Comparison of ENCODE assay signal across 20 cellular contexts in the genomic region with DNA sequence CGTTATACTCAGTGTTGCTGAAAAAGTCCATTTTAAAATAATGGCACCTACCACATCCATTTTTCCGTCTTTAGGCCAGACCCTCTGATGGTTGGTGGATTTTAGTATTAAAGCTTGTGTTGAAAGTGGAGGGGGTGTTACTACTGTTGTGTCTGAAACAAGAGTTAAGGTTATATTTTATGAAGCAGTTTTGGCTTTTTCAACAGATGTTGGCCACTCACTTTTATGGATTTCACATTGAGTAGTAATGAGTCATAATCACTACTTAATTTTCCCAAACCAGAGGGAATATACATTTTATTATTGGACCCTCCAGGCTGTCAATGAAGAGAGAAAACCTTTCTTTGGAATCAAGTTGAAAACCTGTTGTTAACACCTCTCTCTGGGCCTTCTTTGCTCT.
DNase-seq lines count a peak whose midpoint lies in the region; ATAC-seq, FAIRE-seq and TF ChIP-seq lines count a peak whose summit lies in the region.
"Had no signal": no experiment of that assay in that cellular context is flagged by ENCODE, and none has a peak within 500 bp of the region (broad histone marks: within the 10 kb centered on the region; RNA-seq: fewer than 3 reads in every experiment).

No MANE protein-coding gene starts in this region.

- H3K79me1 ChIP-seq in trophoblast cell (ENCODE audit: low read length) = peaks cover 7% of the 10 kb centered on the region

- no peaks in the 10 kb centered on the region for H3K36me3 ChIP-seq in endothelial cell of umbilical vein (ENCODE audit: control insufficient read depth in 2 of 2, extremely low read depth in 1 of 2, insufficient read depth in 2 of 2, low read length in 2 of 2)
- H3K36me3 ChIP-seq in trophoblast cell (ENCODE audit: control insufficient read depth in 1 of 2, insufficient read depth in 2 of 2, low read length in 2 of 2) = peaks cover 0 to 2% of the 10 kb centered on the region in 2 experiments
- H3K36me3 ChIP-seq: BE2C had no signal

- peaks cover 7% of the 10 kb centered on the region for H4K20me1 ChIP-seq in endothelial cell of umbilical vein (replicated peaks; ENCODE audit: control insufficient read depth, extremely low read depth, insufficient read depth, low read length)

- no peak overlapping the region for H2BK5ac ChIP-seq in trophoblast cell (ENCODE audit: low read depth, low read length, poor library complexity)

- H3K4ac ChIP-seq in trophoblast cell (ENCODE audit: low read depth, low read length) = peak overlapping the region; percentile 94

- peak; percentile 64 for DNase-seq in EH (ENCODE audit: low read depth)
- DNase-seq in HTR-8/SVneo (ENCODE audit: insufficient read length, low spot score) = no peak
- DNase-seq in endothelial cell of umbilical vein (ENCODE audit: low read depth, low spot score) = no peak
- no peak for DNase-seq in trophoblast cell
- DNase-seq in activated T-helper 2 cell treated with anti-CD3 and anti-CD28 coated beads, Interferon-gamma antibody, Interleukin-2, Interleukin-4, amounts not matched to agents 10 μg/mL and 5 μg/mL and 100 μg/mL, durations not matched to agents 14 hours and 24 hours and 36 hours (ENCODE audit: low spot score) = no peak
- DNase-seq in central memory CD4-positive, alpha-beta T cell = no peak
- DNase-seq: ACHN; BE2C; CD4-positive, alpha-beta memory T cell; DMS79 treated with DMSO at 0.1 percent for 48 hours; NCI-H1092 treated with DMSO at 0.1 percent for 48 hours; NCI-H1694 treated with DMSO at 0.1 percent for 48 hours; NCI-H446; NCI-H748 treated with DMSO at 0.1 percent for 48 hours; SIG-M5 had no signal

- H3K79me2 ChIP-seq in endothelial cell of umbilical vein (ENCODE audit: control insufficient read depth, insufficient read depth, low read length) (peaks cover 100% of the 10 kb centered on the region), trophoblast cell (ENCODE audit: control insufficient read depth, insufficient read depth, low read length, poor library complexity) (peaks cover 14% of the 10 kb centered on the region)

- peaks cover 26% of the 10 kb centered on the region for H3K4me1 ChIP-seq in endothelial cell of umbilical vein (ENCODE audit: control insufficient read depth, extremely low read depth, insufficient read depth, low read length)
- peaks cover 14 to 18% of the 10 kb centered on the region in 2 experiments for H3K4me1 ChIP-seq in trophoblast cell (ENCODE audit: control insufficient read depth in 1 of 2, insufficient read depth in 2 of 2, low read length in 2 of 2)
- H3K4me1 ChIP-seq: BE2C had no signal

- H3K27me3 ChIP-seq in endothelial cell of umbilical vein (ENCODE audit: control insufficient read depth in 2 of 2, insufficient read depth in 2 of 2, low read length in 2 of 2) = no peaks in the 10 kb centered on the region
- H3K27me3 ChIP-seq in trophoblast cell (ENCODE audit: insufficient read depth, low read length) = no peaks in the 10 kb centered on the region
- H3K27me3 ChIP-seq: BE2C had no signal

- H3K36me3 Mint-ChIP-seq in activated T-helper 2 cell treated with anti-CD3 and anti-CD28 coated beads, Interferon-gamma antibody, Interleukin-2, Interleukin-4, amounts not matched to agents 10 μg/mL and 5 μg/mL and 100 μg/mL, durations not matched to agents 14 hours and 24 hours and 36 hours (ENCODE audit: low read depth) = no peaks in the 10 kb centered on the region
- H3K36me3 Mint-ChIP-seq: CD4-positive, alpha-beta memory T cell had no signal

- FAIRE-seq in HTR-8/SVneo (lab: Jason Lieb, UNC) (peak; percentile 9), endothelial cell of umbilical vein (lab: Jason Lieb, UNC) (no peak)
- FAIRE-seq: D721Med had no signal

- H3K27ac Mint-ChIP-seq in activated T-helper 2 cell treated with anti-CD3 and anti-CD28 coated beads, Interferon-gamma antibody, Interleukin-2, Interleukin-4, amounts not matched to agents 10 μg/mL and 5 μg/mL and 100 μg/mL, durations not matched to agents 14 hours and 24 hours and 36 hours = no peak overlapping the region

- H4K8ac ChIP-seq in trophoblast cell (ENCODE audit: low read depth, low read length) = no peak overlapping the region

- BruUV-seq in endothelial cell of umbilical vein (replicated peaks; lab: Mats Ljungman, UMichigan) = no TSS peak

- CTCF ChIA-PET in endothelial cell of umbilical vein (lab: Charles Lee) = no interaction called here

- H3K23ac ChIP-seq in trophoblast cell (ENCODE audit: low read length) = no peak overlapping the region

- H3K18ac ChIP-seq in trophoblast cell (ENCODE audit: low read length) = no peak overlapping the region

- intact Hi-C loops in endothelial cell of umbilical vein (cut with micrococcal nuclease) = no loop called here
- intact Hi-C loops in activated T-helper 2 cell treated with anti-CD3 and anti-CD28 coated beads, Interferon-gamma antibody, Interleukin-2, Interleukin-4, amounts not matched to agents 10 μg/mL and 5 μg/mL and 100 μg/mL, durations not matched to agents 14 hours and 24 hours and 36 hours (cut with micrococcal nuclease) = no loop called here

- H3K9me1 ChIP-seq in endothelial cell of umbilical vein (replicated peaks; ENCODE audit: control insufficient read depth, extremely low read depth, insufficient read depth, low read length) = no peaks in the 10 kb centered on the region

- no peaks in the 10 kb centered on the region for H3K9me3 Mint-ChIP-seq in activated T-helper 2 cell treated with anti-CD3 and anti-CD28 coated beads, Interferon-gamma antibody, Interleukin-2, Interleukin-4, amounts not matched to agents 10 μg/mL and 5 μg/mL and 100 μg/mL, durations not matched to agents 14 hours and 24 hours and 36 hours

- no peak overlapping the region for H4K91ac ChIP-seq in trophoblast cell (ENCODE audit: low read depth, low read length)

- no peak for TF ChIP-seq POLR2A in endothelial cell of umbilical vein (IDR thresholded peaks at IDR 0.05; ENCODE audit: low read depth, low read length)

- no peak for ATAC-seq in HG03108 (IDR thresholded peaks at IDR 0.05; ENCODE audit: unreplicated experiment)
- no peak for ATAC-seq in HG02981 (IDR thresholded peaks at IDR 0.05; ENCODE audit: unreplicated experiment)
- ATAC-seq: HCT116 had no signal

- no peak overlapping the region for H4K12ac ChIP-seq in trophoblast cell (ENCODE audit: low read depth, low read length)

- dilution Hi-C loops in endothelial cell of umbilical vein (cut with MboI; ENCODE audit: extremely low pct_ligation_motif_present, low sequenced_read_pairs) = no loop called here

- H3K4me1 Mint-ChIP-seq in activated T-helper 2 cell treated with anti-CD3 and anti-CD28 coated beads, Interferon-gamma antibody, Interleukin-2, Interleukin-4, amounts not matched to agents 10 μg/mL and 5 μg/mL and 100 μg/mL, durations not matched to agents 14 hours and 24 hours and 36 hours (ENCODE audit: low read depth) = no peaks in the 10 kb centered on the region
- H3K4me1 Mint-ChIP-seq: CD4-positive, alpha-beta memory T cell had no signal

- no peak for TF ChIP-seq CTCF in endothelial cell of umbilical vein (IDR thresholded peaks at IDR 0.05; ENCODE audit: extremely low read depth in 1 of 2, insufficient read depth in 1 of 2, low read depth in 1 of 2, low read length in 2 of 2)

- no peaks in the 10 kb centered on the region for H3K9me3 ChIP-seq in endothelial cell of umbilical vein (replicated peaks; ENCODE audit: control insufficient read depth, insufficient read depth, low read length)
- no peaks in the 10 kb centered on the region for H3K9me3 ChIP-seq in trophoblast cell (ENCODE audit: insufficient read depth, low read depth, low read length)
- H3K9me3 ChIP-seq: BE2C had no signal

- no peak overlapping the region for H2AK5ac ChIP-seq in trophoblast cell (ENCODE audit: low read length)

- POLR2A ChIA-PET in endothelial cell of umbilical vein (lab: Charles Lee) = no interaction called here

- H3K27me3 Mint-ChIP-seq in activated T-helper 2 cell treated with anti-CD3 and anti-CD28 coated beads, Interferon-gamma antibody, Interleukin-2, Interleukin-4, amounts not matched to agents 10 μg/mL and 5 μg/mL and 100 μg/mL, durations not matched to agents 14 hours and 24 hours and 36 hours (ENCODE audit: low read depth) = peaks cover 9% of the 10 kb centered on the region

- no peak overlapping the region for H3K14ac ChIP-seq in trophoblast cell (ENCODE audit: low read length)

- H3K9ac ChIP-seq in endothelial cell of umbilical vein (replicated peaks; ENCODE audit: extremely low read depth, insufficient read depth, low read length) (no peak overlapping the region), trophoblast cell (ENCODE audit: low read length) (no peak overlapping the region)
- H3K9ac ChIP-seq: KMS-11 had no signal

- no peak overlapping the region for H3K4me3 ChIP-seq in endothelial cell of umbilical vein (replicated peaks in 1 of 3; ENCODE audit: insufficient read depth in 1 of 3, low read depth in 1 of 3, low read length in 3 of 3)
- no peak overlapping the region for H3K4me3 ChIP-seq in trophoblast cell (ENCODE audit: low read depth, low read length)

- no peak overlapping the region for H3K4me3 Mint-ChIP-seq in activated T-helper 2 cell treated with anti-CD3 and anti-CD28 coated beads, Interferon-gamma antibody, Interleukin-2, Interleukin-4, amounts not matched to agents 10 μg/mL and 5 μg/mL and 100 μg/mL, durations not matched to agents 14 hours and 24 hours and 36 hours (ENCODE audit: low read depth)
- H3K4me3 Mint-ChIP-seq: CD4-positive, alpha-beta memory T cell had no signal

- H2BK120ac ChIP-seq in trophoblast cell (ENCODE audit: insufficient read depth, low read length, poor library complexity) = no peak overlapping the region

- no CpG with 5 or more reads among the region's 2 CpGs for WGBS in trophoblast cell (ENCODE audit: extremely low coverage, insufficient coverage, insufficient read length)

- no peak overlapping the region for H2AFZ ChIP-seq in endothelial cell of umbilical vein (ENCODE audit: low read depth, low read length)
- no peak overlapping the region for H2AFZ ChIP-seq in trophoblast cell (ENCODE audit: insufficient read depth, low read length, poor library complexity)

- no peak overlapping the region for H3K4me2 ChIP-seq in endothelial cell of umbilical vein (ENCODE audit: insufficient read depth, low read length)
- no peak overlapping the region for H3K4me2 ChIP-seq in trophoblast cell (ENCODE audit: low read length)
- H3K4me2 ChIP-seq: KMS-11 had no signal

- no peak overlapping the region for H2BK12ac ChIP-seq in trophoblast cell (ENCODE audit: low read length)

- H3K27ac ChIP-seq in endothelial cell of umbilical vein (ENCODE audit: insufficient read depth, low read depth, low read length) (no peak overlapping the region), trophoblast cell (ENCODE audit: low read depth, low read length) (no peak overlapping the region)
- H3K27ac ChIP-seq: KMS-11 had no signal

TF ChIP-seq in endothelial cell of umbilical vein, 7 proteins besides CTCF, POLR2A, EP300 and RAD21:
- TF ChIP-seq FOS (IDR thresholded peaks at IDR 0.05; ENCODE audit: borderline replicate concordance, insufficient read depth, low read length) (peak; percentile 17), EZH2 (IDR thresholded peaks at IDR 0.05; ENCODE audit: borderline replicate concordance, low read depth, low read length, severe bottlenecking) (no peak)
